20 cellular contexts compared by ENCODE assay signal in genomic region chr10:119313024-119313423, GRCh38.
A peak's percentile ranks its signal among the peaks of the same experiment; 100 is the strongest.
DNase-seq lines count a peak whose midpoint lies in the region; ATAC-seq, FAIRE-seq and TF ChIP-seq lines count a peak whose summit lies in the region.
"Had no signal": no experiment of that assay in that cellular context is flagged by ENCODE, and none has a peak within 500 bp of the region (broad histone marks: within the 10 kb centered on the region; RNA-seq: fewer than 3 reads in every experiment).

No MANE protein-coding gene starts in this region.

- H3K9me2 ChIP-seq in PC-3 (replicated peaks; ENCODE audit: low read length) = no peaks in the 10 kb centered on the region
- H3K9me2 ChIP-seq: SK-N-SH had no signal

- DNase-seq in HepG2 (ENCODE audit: low spot score) (no peak), right lobe of liver (no peak), memory B cell (ENCODE audit: low spot score in 2 of 2) (no peak), NCI-H2196 (lab: John Stamatoyannopoulos, UW; ENCODE audit: unreplicated experiment) (no peak), CD1c-positive myeloid dendritic cell (ENCODE audit: extremely low spot score) (no peak), PC-3 (no peak)
- DNase-seq in activated CD8-positive, alpha-beta T cell treated with anti-CD3 and anti-CD28 coated beads for 36 hours = no peak
- DNase-seq: activated CD4-positive, alpha-beta T cell treated with anti-CD3 and anti-CD28 coated beads, Interleukin-2, amount 50 U/mL, for 4 hours; brain microvascular endothelial cell; GOT3; NCI-H1092 treated with DMSO at 0.1 percent for 48 hours; NCI-H2081 treated with DMSO at 0.1 percent for 48 hours; NCI-H526; occipital lobe; SK-N-SH had no signal

- peaks cover 3% of the 10 kb centered on the region for H3K27me3 Mint-ChIP-seq in activated CD8-positive, alpha-beta T cell treated with anti-CD3 and anti-CD28 coated beads for 36 hours
- H3K27me3 Mint-ChIP-seq in memory B cell = no peaks in the 10 kb centered on the region

- intact Hi-C loops in HepG2 (cut with micrococcal nuclease; ENCODE audit: unreplicated experiment) (no loop called here), right lobe of liver (cut with DNase I) (no loop called here), PC-3 (cut with micrococcal nuclease) (no loop called here)
- intact Hi-C loops in activated CD8-positive, alpha-beta T cell treated with anti-CD3 and anti-CD28 coated beads for 36 hours (cut with micrococcal nuclease) = no loop called here

- BruUV-seq in HepG2 (replicated peaks; lab: Mats Ljungman, UMichigan) = no TSS peak
- no TSS peak for BruUV-seq in PC-3 (replicated peaks; lab: Mats Ljungman, UMichigan)

- H3K9me3 Mint-ChIP-seq in activated CD8-positive, alpha-beta T cell treated with anti-CD3 and anti-CD28 coated beads for 36 hours = peaks cover 4% of the 10 kb centered on the region
- H3K9me3 Mint-ChIP-seq in memory B cell = peaks cover 6% of the 10 kb centered on the region

- H2AFZ ChIP-seq in HepG2 (ENCODE audit: low read length) (no peak overlapping the region), PC-3 (ENCODE audit: low read length) (no peak overlapping the region)

- ATAC-seq in HepG2 (no peak), right lobe of liver (no peak), memory B cell (ENCODE audit: low read depth) (no peak), PC-3 (no peak)
- ATAC-seq in activated CD8-positive, alpha-beta T cell treated with anti-CD3 and anti-CD28 coated beads for 36 hours = no peak

- H3K4me3 ChIP-seq in HepG2 (replicated peaks in 1 of 3; ENCODE audit: insufficient read depth in 1 of 3, low read depth in 2 of 3, low read length in 3 of 3) (no peak overlapping the region), right lobe of liver (no peak overlapping the region), PC-3 (ENCODE audit: low read length) (no peak overlapping the region)
- H3K4me3 ChIP-seq: right atrium auricular region had no signal

- H3K36me3 ChIP-seq in HepG2 (replicated peaks in 1 of 2; ENCODE audit: control insufficient read depth in 1 of 2, insufficient read depth in 2 of 2, low read length in 2 of 2) (no peaks in the 10 kb centered on the region), right lobe of liver (no peaks in the 10 kb centered on the region), PC-3 (ENCODE audit: low read depth, low read length) (no peaks in the 10 kb centered on the region)
- H3K36me3 ChIP-seq: brain microvascular endothelial cell, right atrium auricular region had no signal

- 37% methylated on average over 1 of the region's 1 CpG for WGBS in HepG2 (ENCODE audit: low lambda C conversion rate)
- WGBS in right lobe of liver (ENCODE audit: insufficient coverage, low coverage, low lambda C conversion rate, missing lambda C conversion rate) = 0% methylated on average over 1 of the region's 1 CpG

- CTCF ChIA-PET in HepG2 (lab: Yijun Ruan, JAX; ENCODE audit: low intra/inter-chr PET ratio, low total read pairs) = no interaction called here
- CTCF ChIA-PET in activated CD8-positive, alpha-beta T cell treated with anti-CD3 and anti-CD28 coated beads for 36 hours (lab: Charles Lee) = interaction anchor here (0.9 to 1.0 kb wide), 2 partner anchors 11 to 104 kb away, joined by 3 to 5 read pairs; no protein-coding TSS in a partner anchor
- CTCF ChIA-PET in PC-3 (lab: Charles Lee) = no interaction called here

- H3K27me3 ChIP-seq in HepG2 (ENCODE audit: control insufficient read depth in 1 of 2, insufficient read depth in 2 of 2, low read length in 2 of 2) (no peaks in the 10 kb centered on the region), right lobe of liver (no peaks in the 10 kb centered on the region), PC-3 (ENCODE audit: low read length) (no peaks in the 10 kb centered on the region)
- H3K27me3 ChIP-seq: brain microvascular endothelial cell, right atrium auricular region had no signal

- no peak for TF ChIP-seq RAD21 in HepG2 (CRISPR knock-in tag; IDR thresholded peaks at IDR 0.05)

- H4K20me1 ChIP-seq in HepG2 (ENCODE audit: insufficient read depth, low read length) (no peaks in the 10 kb centered on the region), PC-3 (ENCODE audit: low read length) (no peaks in the 10 kb centered on the region)

- peaks cover 4% of the 10 kb centered on the region for H3K36me3 Mint-ChIP-seq in activated CD8-positive, alpha-beta T cell treated with anti-CD3 and anti-CD28 coated beads for 36 hours (ENCODE audit: low read depth)
- peaks cover 9% of the 10 kb centered on the region for H3K36me3 Mint-ChIP-seq in memory B cell

- H3K4me1 ChIP-seq in HepG2 (ENCODE audit: insufficient read depth, low read length) = peaks cover 78% of the 10 kb centered on the region
- peaks cover 0 to 11% (median 5%) of the 10 kb centered on the region in 4 donors for H3K4me1 ChIP-seq in right lobe of liver
- H3K4me1 ChIP-seq in PC-3 (ENCODE audit: insufficient read depth, low read length) = peaks cover 36% of the 10 kb centered on the region

- H3F3A ChIP-seq in PC-3 (ENCODE audit: low read length, unreplicated experiment) = no peaks in the 10 kb centered on the region

- POLR2A ChIA-PET in HepG2 (lab: Yijun Ruan, JAX) (no interaction called here), PC-3 (lab: Charles Lee; ENCODE audit: unreplicated experiment) (no interaction called here)
- POLR2A ChIA-PET in activated CD8-positive, alpha-beta T cell treated with anti-CD3 and anti-CD28 coated beads for 36 hours (lab: Charles Lee) = no interaction called here

- H3K27ac Mint-ChIP-seq in activated CD8-positive, alpha-beta T cell treated with anti-CD3 and anti-CD28 coated beads for 36 hours = peak overlapping the region; percentile 26
- peak overlapping the region; percentile 80 for H3K27ac Mint-ChIP-seq in memory B cell

- no peak overlapping the region for H3K4me2 ChIP-seq in HepG2 (ENCODE audit: low read depth, low read length)
- H3K4me2 ChIP-seq in PC-3 (ENCODE audit: low read length) = no peak overlapping the region
- H3K4me2 ChIP-seq: SK-N-SH had no signal

- peaks cover 66% of the 10 kb centered on the region for H3K4me1 Mint-ChIP-seq in activated CD8-positive, alpha-beta T cell treated with anti-CD3 and anti-CD28 coated beads for 36 hours (ENCODE audit: low read depth)
- H3K4me1 Mint-ChIP-seq in memory B cell = peaks cover 76% of the 10 kb centered on the region

- H3K9me3 ChIP-seq in HepG2 (ENCODE audit: low read length) (no peaks in the 10 kb centered on the region), right lobe of liver (no peaks in the 10 kb centered on the region), PC-3 (ENCODE audit: low read length) (no peaks in the 10 kb centered on the region)
- H3K9me3 ChIP-seq: right atrium auricular region, SK-N-SH had no signal

- H3K9ac ChIP-seq in HepG2 (ENCODE audit: insufficient read depth, low read depth, low read length) (no peak overlapping the region), PC-3 (ENCODE audit: low read length) (no peak overlapping the region)
- H3K9ac ChIP-seq: SK-N-SH had no signal

- TF ChIP-seq CTCF in HepG2 (CRISPR knock-in tag; IDR thresholded peaks at IDR 0.05) (no peak), right lobe of liver (IDR thresholded peaks at IDR 0.05) (no peak), PC-3 (conservative IDR thresholded peaks at IDR 0.05; ENCODE audit: low read depth, low read length) (no peak)
- TF ChIP-seq CTCF in activated CD8-positive, alpha-beta T cell treated with anti-CD3 and anti-CD28 coated beads for 36 hours (IDR thresholded peaks at IDR 0.05) = no peak

- in situ Hi-C loops in HepG2 (cut with HindIII; ENCODE audit: extremely low pct_ligation_motif_present, low pct_unique_long_range_greater_than_20kb) = no loop called here

- H3K4me3 Mint-ChIP-seq in activated CD8-positive, alpha-beta T cell treated with anti-CD3 and anti-CD28 coated beads for 36 hours = peak overlapping the region; percentile 17
- peak overlapping the region; percentile 56 for H3K4me3 Mint-ChIP-seq in memory B cell

- H3K79me2 ChIP-seq in HepG2 (ENCODE audit: insufficient read depth, low read length) = peaks cover 9% of the 10 kb centered on the region
- no peaks in the 10 kb centered on the region for H3K79me2 ChIP-seq in PC-3 (ENCODE audit: low read length)

- no peak for FAIRE-seq in HepG2 (lab: Jason Lieb, UNC)
- FAIRE-seq: frontal cortex, RCC 7860 had no signal

- TF ChIP-seq POLR2A in HepG2 (IDR thresholded peaks at IDR 0.05; ENCODE audit: insufficient read depth in 1 of 2, low read depth in 2 of 2, low read length in 2 of 2) (no peak), right lobe of liver (IDR thresholded peaks at IDR 0.05) (no peak)

- no peak overlapping the region for H3K27ac ChIP-seq in HepG2 (ENCODE audit: extremely low read length, insufficient read depth, low read length)
- no peak overlapping the region for H3K27ac ChIP-seq in right lobe of liver
- H3K27ac ChIP-seq in PC-3 (ENCODE audit: low read length) = no peak overlapping the region
- H3K27ac ChIP-seq: brain microvascular endothelial cell, epithelial cell of prostate, HL-60 had no signal

- TF ChIP-seq EP300 in HepG2 (IDR thresholded peaks at IDR 0.05; ENCODE audit: low read depth in 2 of 2, low read length in 2 of 2) (no peak), HepG2 (CRISPR knock-in tag; IDR thresholded peaks at IDR 0.05; ENCODE audit: borderline replicate concordance) (no peak)

TF ChIP-seq in HepG2, 621 proteins besides CTCF, POLR2A, EP300 and RAD21:
- TF ChIP-seq CREB1 (IDR thresholded peaks at IDR 0.05) = peak; percentile 82
- no peak for TF ChIP-seq CREB1 (CRISPR knock-in tag; IDR thresholded peaks at IDR 0.05)
- no peak for TF ChIP-seq THYN1 (CRISPR knock-in tag; IDR thresholded peaks at IDR 0.05; ENCODE audit: borderline replicate concordance, low read depth)
- TF ChIP-seq JUNB (CRISPR knock-in tag; IDR thresholded peaks at IDR 0.05; ENCODE audit: borderline replicate concordance) = peak; percentile 46; the same call in 1 of the 2 replicates
